ENCODE assay signal across 13 cellular contexts in the genomic region with DNA sequence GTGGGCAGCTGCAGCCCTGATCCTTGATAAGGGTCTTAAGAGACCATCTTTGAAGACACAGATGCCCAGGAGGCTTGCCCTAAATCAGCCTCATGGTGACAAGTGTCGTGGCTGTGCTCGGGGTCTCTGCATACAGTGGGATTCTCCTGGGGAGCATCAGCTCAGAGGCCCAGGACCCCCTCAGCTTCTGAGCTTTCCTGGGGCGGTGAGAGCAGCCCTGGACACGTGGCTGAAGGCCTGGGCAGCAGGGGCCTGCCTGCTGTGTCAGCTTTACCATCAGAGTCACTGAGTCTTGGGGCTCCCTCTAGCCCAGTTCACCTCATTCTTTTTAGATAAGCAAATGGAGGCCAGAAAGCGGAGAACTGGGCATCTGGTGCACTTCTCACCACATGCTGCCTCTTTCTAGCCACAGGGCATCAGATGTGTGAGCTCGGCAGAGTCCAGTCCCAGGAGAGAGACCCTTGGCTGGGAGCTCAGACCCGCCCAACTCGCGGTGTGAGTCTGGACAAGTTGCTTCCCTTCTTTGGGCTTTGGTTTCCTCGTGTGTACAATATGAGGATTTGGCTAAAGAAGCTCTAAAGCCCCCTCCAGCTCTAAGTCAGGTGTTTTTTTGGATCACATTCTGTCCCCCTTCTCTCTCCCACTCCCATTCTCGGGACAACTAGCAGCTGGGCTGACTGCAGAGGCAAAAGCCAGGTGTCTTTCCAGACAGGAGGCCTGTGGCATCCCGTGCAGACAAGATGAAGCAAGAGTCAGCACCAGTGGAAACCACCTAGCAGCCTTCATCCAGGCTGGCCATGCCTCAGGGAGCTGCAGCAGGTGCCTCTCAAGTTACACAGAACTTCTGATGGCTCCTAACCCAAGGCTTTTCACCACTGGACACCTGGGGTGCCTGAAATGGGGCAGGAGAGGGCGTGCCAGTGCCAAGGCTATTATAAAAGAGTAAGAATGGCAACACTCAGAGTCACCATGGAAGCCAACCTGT.
A peak's percentile ranks its signal among the peaks of the same experiment; 100 is the strongest.
DNase-seq lines count a peak whose midpoint lies in the region; ATAC-seq and TF ChIP-seq lines count a peak whose summit lies in the region.
"Had no signal": no experiment of that assay in that cellular context is flagged by ENCODE, and none has a peak within 500 bp of the region (broad histone marks: within the 10 kb centered on the region; RNA-seq: fewer than 3 reads in every experiment).

No MANE protein-coding gene starts in this region.

- H3K4me3 ChIP-seq in LNCaP clone FGC (ENCODE audit: low read depth, low read length) (no peak overlapping the region), rectal smooth muscle tissue (ENCODE audit: low read length) (no peak overlapping the region)
- H3K4me3 ChIP-seq: ovary had no signal

- H3K27me3 Mint-ChIP-seq in T-helper 1 cell treated with Interleukin-12 subunit alpha and Interleukin-12 subunit beta and Interleukin-4 antibody, amounts not matched to agents 30 μg/mL and 1 μg/mL, for 36 hours (ENCODE audit: low read depth): peaks cover 21% of the 10 kb centered on the region
- H3K27me3 Mint-ChIP-seq in activated naive CD8-positive, alpha-beta T cell: no peaks in the 10 kb centered on the region

- peaks cover 1% of the 10 kb centered on the region for H3K36me3 Mint-ChIP-seq in T-helper 1 cell treated with Interleukin-12 subunit alpha and Interleukin-12 subunit beta and Interleukin-4 antibody, amounts not matched to agents 30 μg/mL and 1 μg/mL, for 36 hours (ENCODE audit: low read depth)
- no peaks in the 10 kb centered on the region for H3K36me3 Mint-ChIP-seq in activated naive CD8-positive, alpha-beta T cell

- no peak for ATAC-seq in GM21786 (IDR thresholded peaks at IDR 0.05; ENCODE audit: unreplicated experiment)
- ATAC-seq: SK-N-SH treated with all-trans-retinoic acid at 6 μM for 48 hours had no signal

- H3K4me1 Mint-ChIP-seq in T-helper 1 cell treated with Interleukin-12 subunit alpha and Interleukin-12 subunit beta and Interleukin-4 antibody, amounts not matched to agents 30 μg/mL and 1 μg/mL, for 36 hours (ENCODE audit: low read depth): peaks cover 59% of the 10 kb centered on the region
- peaks cover 67% of the 10 kb centered on the region for H3K4me1 Mint-ChIP-seq in activated naive CD8-positive, alpha-beta T cell (ENCODE audit: low read depth)

- no peaks in the 10 kb centered on the region for H3K9me3 Mint-ChIP-seq in T-helper 1 cell treated with Interleukin-12 subunit alpha and Interleukin-12 subunit beta and Interleukin-4 antibody, amounts not matched to agents 30 μg/mL and 1 μg/mL, for 36 hours
- no peaks in the 10 kb centered on the region for H3K9me3 Mint-ChIP-seq in activated naive CD8-positive, alpha-beta T cell (ENCODE audit: low read depth)
- H3K9me3 Mint-ChIP-seq: activated B cell treated with CpG ODN at 0.5 μM for 24 hours had no signal

- peak overlapping the region; percentile 21 for H3K27ac ChIP-seq in rectal smooth muscle tissue (ENCODE audit: low read depth, low read length)

- no peaks in the 10 kb centered on the region for H3K36me3 ChIP-seq in rectal smooth muscle tissue (ENCODE audit: control insufficient read depth, insufficient read depth, low read length)
- H3K36me3 ChIP-seq: ovary had no signal

- DNase-seq in T-helper 1 cell (no peak), LNCaP clone FGC (ENCODE audit: low read depth) (no peak), CD1c-positive myeloid dendritic cell (ENCODE audit: extremely low spot score) (no peak), NAMALWA (ENCODE audit: low spot score) (no peak)
- DNase-seq: activated B cell treated with CpG ODN at 0.5 μM for 24 hours; MM.1S; NK-92 treated with Interleukin-12 subunit alpha and Interleukin-12 subunit beta, amount 100 ng/mL, for 24 hours had no signal

- H3K27ac Mint-ChIP-seq in T-helper 1 cell treated with Interleukin-12 subunit alpha and Interleukin-12 subunit beta and Interleukin-4 antibody, amounts not matched to agents 30 μg/mL and 1 μg/mL, for 36 hours: peak overlapping the region; percentile 27
- H3K27ac Mint-ChIP-seq in activated naive CD8-positive, alpha-beta T cell: peak overlapping the region; percentile 88
- H3K27ac Mint-ChIP-seq: activated B cell treated with CpG ODN at 0.5 μM for 24 hours had no signal

- H3K27me3 ChIP-seq in rectal smooth muscle tissue (ENCODE audit: control insufficient read depth, insufficient read depth, low read length): peaks cover 6% of the 10 kb centered on the region
- H3K27me3 ChIP-seq: ovary had no signal

- TF ChIP-seq CTCF in LNCaP clone FGC (IDR thresholded peaks at IDR 0.05; ENCODE audit: control insufficient read depth, extremely low read depth, insufficient read depth): 0 out of 2 replicates have a peak, but pooled peaks have one; percentile 1

- H3K9ac ChIP-seq in rectal smooth muscle tissue (ENCODE audit: low read length): no peak overlapping the region

- no peak overlapping the region for H3K4me3 Mint-ChIP-seq in T-helper 1 cell treated with Interleukin-12 subunit alpha and Interleukin-12 subunit beta and Interleukin-4 antibody, amounts not matched to agents 30 μg/mL and 1 μg/mL, for 36 hours
- H3K4me3 Mint-ChIP-seq in activated naive CD8-positive, alpha-beta T cell: no peak overlapping the region
- H3K4me3 Mint-ChIP-seq: activated B cell treated with CpG ODN at 0.5 μM for 24 hours had no signal

- H3K4me1 ChIP-seq in rectal smooth muscle tissue (ENCODE audit: control insufficient read depth, insufficient read depth, low read length): peaks cover 10% of the 10 kb centered on the region
